Comparison of ENCODE assay signal across 1 cellular context in the genomic region with DNA sequence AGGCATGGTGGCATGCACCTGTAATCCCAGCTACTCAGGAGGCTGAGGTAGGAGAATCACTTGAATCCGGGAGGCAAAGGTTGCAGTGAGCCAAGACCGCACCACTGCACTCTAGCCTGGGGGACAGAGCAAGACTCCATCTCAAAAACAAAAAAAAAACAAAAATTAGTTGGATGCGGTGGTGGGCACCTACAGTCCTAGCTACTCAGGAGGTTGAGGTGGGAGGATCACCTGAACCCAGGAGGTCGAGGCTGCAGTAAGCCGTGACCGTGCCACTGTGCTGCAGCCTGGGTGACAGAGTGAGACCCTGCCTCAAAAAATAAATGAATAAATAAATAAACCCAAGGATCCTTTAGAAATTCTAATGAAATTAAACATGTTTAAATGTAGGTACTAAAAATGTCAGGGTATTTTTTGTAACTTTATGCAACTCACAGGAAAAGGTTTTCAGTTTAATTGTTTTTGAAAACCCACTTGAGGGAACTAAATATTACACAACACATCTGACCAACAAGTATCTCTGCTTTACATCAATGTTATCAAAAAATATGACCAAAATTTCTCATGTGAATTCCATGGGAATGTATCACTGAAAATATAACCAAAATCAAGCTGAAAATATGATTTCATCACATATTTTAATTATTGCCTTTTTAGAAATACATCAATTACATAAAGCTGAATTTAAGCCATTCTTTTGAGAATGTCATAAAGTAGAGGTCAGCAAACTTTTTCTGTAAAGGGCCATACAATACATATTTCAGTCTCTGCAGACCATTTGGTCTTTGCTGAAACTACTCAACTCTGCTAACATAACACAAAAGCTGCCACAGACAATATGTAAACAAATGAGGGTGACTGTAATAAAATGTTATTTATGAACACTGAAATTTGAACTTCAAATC.
TF ChIP-seq lines count a peak whose summit lies in the region.

No MANE protein-coding gene starts in this region.

TF ChIP-seq in HEK293, 187 proteins besides CTCF, POLR2A, EP300 and RAD21 (continued from another document):
- TF ChIP-seq, protein P1, sequence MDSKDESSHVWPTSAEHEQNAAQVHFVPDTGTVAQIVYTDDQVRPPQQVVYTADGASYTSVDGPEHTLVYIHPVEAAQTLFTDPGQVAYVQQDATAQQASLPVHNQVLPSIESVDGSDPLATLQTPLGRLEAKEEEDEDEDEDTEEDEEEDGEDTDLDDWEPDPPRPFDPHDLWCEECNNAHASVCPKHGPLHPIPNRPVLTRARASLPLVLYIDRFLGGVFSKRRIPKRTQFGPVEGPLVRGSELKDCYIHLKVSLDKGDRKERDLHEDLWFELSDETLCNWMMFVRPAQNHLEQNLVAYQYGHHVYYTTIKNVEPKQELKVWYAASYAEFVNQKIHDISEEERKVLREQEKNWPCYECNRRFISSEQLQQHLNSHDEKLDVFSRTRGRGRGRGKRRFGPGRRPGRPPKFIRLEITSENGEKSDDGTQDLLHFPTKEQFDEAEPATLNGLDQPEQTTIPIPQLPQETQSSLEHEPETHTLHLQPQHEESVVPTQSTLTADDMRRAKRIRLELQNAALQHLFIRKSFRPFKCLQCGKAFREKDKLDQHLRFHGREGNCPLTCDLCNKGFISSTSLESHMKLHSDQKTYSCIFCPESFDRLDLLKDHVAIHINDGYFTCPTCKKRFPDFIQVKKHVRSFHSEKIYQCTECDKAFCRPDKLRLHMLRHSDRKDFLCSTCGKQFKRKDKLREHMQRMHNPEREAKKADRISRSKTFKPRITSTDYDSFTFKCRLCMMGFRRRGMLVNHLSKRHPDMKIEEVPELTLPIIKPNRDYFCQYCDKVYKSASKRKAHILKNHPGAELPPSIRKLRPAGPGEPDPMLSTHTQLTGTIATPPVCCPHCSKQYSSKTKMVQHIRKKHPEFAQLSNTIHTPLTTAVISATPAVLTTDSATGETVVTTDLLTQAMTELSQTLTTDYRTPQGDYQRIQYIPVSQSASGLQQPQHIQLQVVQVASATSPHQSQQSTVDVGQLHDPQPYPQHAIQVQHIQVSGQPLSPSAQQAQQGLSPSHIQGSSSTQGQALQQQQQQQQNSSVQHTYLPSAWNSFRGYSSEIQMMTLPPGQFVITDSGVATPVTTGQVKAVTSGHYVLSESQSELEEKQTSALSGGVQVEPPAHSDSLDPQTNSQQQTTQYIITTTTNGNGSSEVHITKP (tag by site-specific recombination; IDR thresholded peaks at IDR 0.05), result peak; percentile 62; the same call in 1 of the 2 replicates
- TF ChIP-seq ZNF791 (tag by site-specific recombination; IDR thresholded peaks at IDR 0.05) (no peak), ZNF501 (tag by site-specific recombination; IDR thresholded peaks at IDR 0.05) (no peak), ZNF555 (tag by site-specific recombination; conservative IDR thresholded peaks at IDR 0.05) (no peak), ZNF544 (tag by site-specific recombination; IDR thresholded peaks at IDR 0.05) (no peak), ZNF266 (tag by site-specific recombination; IDR thresholded peaks at IDR 0.05; ENCODE audit: low read depth) (no peak), ZNF274 (IDR thresholded peaks at IDR 0.05; ENCODE audit: low read length) (no peak), ZNF274 (tag by site-specific recombination; IDR thresholded peaks at IDR 0.05; ENCODE audit: borderline replicate concordance) (no peak), MYNN (tag by site-specific recombination; IDR thresholded peaks at IDR 0.05; ENCODE audit: borderline replicate concordance) (no peak), SALL2 (tag by site-specific recombination; IDR thresholded peaks at IDR 0.05; ENCODE audit: borderline replicate concordance) (no peak), HOXD13 (CRISPR knock-in tag; IDR thresholded peaks at IDR 0.05; ENCODE audit: borderline replicate concordance) (no peak), ZNF23 (tag by site-specific recombination; IDR thresholded peaks at IDR 0.05; ENCODE audit: borderline replicate concordance) (no peak)
- TF ChIP-seq, protein P2, sequence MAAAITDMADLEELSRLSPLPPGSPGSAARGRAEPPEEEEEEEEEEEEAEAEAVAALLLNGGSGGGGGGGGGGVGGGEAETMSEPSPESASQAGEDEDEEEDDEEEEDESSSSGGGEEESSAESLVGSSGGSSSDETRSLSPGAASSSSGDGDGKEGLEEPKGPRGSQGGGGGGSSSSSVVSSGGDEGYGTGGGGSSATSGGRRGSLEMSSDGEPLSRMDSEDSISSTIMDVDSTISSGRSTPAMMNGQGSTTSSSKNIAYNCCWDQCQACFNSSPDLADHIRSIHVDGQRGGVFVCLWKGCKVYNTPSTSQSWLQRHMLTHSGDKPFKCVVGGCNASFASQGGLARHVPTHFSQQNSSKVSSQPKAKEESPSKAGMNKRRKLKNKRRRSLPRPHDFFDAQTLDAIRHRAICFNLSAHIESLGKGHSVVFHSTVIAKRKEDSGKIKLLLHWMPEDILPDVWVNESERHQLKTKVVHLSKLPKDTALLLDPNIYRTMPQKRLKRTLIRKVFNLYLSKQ (tag by site-specific recombination; IDR thresholded peaks at IDR 0.05; ENCODE audit: borderline replicate concordance), result no peak
- TF ChIP-seq, protein P3, sequence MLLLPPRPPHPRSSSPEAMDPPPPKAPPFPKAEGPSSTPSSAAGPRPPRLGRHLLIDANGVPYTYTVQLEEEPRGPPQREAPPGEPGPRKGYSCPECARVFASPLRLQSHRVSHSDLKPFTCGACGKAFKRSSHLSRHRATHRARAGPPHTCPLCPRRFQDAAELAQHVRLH (tag by site-specific recombination; IDR thresholded peaks at IDR 0.05), result no peak
- TF ChIP-seq, protein P4, sequence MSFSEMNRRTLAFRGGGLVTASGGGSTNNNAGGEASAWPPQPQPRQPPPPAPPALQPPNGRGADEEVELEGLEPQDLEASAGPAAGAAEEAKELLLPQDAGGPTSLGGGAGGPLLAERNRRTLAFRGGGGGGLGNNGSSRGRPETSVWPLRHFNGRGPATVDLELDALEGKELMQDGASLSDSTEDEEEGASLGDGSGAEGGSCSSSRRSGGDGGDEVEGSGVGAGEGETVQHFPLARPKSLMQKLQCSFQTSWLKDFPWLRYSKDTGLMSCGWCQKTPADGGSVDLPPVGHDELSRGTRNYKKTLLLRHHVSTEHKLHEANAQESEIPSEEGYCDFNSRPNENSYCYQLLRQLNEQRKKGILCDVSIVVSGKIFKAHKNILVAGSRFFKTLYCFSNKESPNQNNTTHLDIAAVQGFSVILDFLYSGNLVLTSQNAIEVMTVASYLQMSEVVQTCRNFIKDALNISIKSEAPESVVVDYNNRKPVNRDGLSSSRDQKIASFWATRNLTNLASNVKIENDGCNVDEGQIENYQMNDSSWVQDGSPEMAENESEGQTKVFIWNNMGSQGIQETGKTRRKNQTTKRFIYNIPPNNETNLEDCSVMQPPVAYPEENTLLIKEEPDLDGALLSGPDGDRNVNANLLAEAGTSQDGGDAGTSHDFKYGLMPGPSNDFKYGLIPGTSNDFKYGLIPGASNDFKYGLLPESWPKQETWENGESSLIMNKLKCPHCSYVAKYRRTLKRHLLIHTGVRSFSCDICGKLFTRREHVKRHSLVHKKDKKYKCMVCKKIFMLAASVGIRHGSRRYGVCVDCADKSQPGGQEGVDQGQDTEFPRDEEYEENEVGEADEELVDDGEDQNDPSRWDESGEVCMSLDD (tag by site-specific recombination; IDR thresholded peaks at IDR 0.05), result no peak
TF ChIP-seq in HEK293: peak in this region for 3.
